ENCODE assay signal across 10 cellular contexts in the genomic region with DNA sequence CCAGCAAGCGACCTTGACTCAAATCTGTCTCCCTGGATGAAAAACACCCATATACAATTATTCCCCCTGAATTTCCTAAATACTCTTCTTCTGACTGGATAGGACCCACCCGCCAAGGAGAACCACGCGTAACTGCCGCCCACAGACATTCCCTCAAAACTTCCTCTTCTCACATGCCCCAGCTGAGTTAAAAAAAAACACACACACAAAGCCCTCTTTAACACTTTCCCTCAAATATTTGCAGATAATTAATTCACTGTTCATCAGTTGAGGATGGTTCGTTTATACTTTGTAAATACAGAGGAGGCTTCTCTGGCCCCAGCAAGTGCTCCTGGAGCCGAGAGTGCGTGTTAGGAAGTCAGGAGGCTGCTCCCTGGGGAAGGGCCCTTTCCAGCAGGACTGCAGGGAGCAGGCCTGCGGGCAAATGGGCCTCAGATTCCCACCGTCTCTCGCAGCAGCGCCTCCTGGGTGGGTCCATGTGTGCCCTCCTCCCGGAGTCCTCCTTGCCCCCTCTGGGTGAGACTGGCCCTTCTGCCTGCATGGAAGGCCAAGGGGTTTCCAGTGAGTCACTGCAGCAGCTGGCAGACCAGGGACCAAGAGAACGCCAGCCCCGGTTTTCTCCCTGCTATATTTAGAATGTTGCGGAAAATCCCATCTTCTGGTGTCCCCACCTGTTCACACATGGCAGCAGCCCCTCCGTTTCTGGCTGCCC. TPM values are rescaled to one million over a fixed set of nuclear protein-coding genes. Genes with fewer than 3 reads are reported as not detected.
DNase-seq lines count a peak whose midpoint lies in the region; ATAC-seq lines count a peak whose summit lies in the region.
"Had no signal": no experiment of that assay in that cellular context is flagged by ENCODE, and none has a peak within 500 bp of the region (broad histone marks: within the 10 kb centered on the region; RNA-seq: fewer than 3 reads in every experiment).

No MANE protein-coding gene starts in this region.

- no peak overlapping the region for H3K4me3 ChIP-seq in SJSA1

- peaks cover 23% of the 10 kb centered on the region for H3K4me1 Mint-ChIP-seq in stimulated activated effector memory CD8-positive, alpha-beta T cell treated with anti-CD3 and anti-CD28 coated beads, Interleukin-12 subunit alpha, Interleukin-12 subunit beta, amount 100 ng/mL, for 72 hours
- H3K4me1 Mint-ChIP-seq: CD4-positive, CD25-positive, alpha-beta regulatory T cell had no signal

- peak overlapping the region; percentile 87 for H3K27ac Mint-ChIP-seq in stimulated activated effector memory CD8-positive, alpha-beta T cell treated with anti-CD3 and anti-CD28 coated beads, Interleukin-12 subunit alpha, Interleukin-12 subunit beta, amount 100 ng/mL, for 72 hours
- H3K27ac Mint-ChIP-seq: T-helper 1 cell treated with Interleukin-12 subunit alpha and Interleukin-12 subunit beta and Interleukin-4 antibody, amounts not matched to agents 30 μg/mL and 1 μg/mL, for 36 hours had no signal

- peak overlapping the region; percentile 77 for H3K27ac ChIP-seq in SJSA1

- H3K9me3 Mint-ChIP-seq in stimulated activated effector memory CD8-positive, alpha-beta T cell treated with anti-CD3 and anti-CD28 coated beads, Interleukin-12 subunit alpha, Interleukin-12 subunit beta, amount 100 ng/mL, for 72 hours: no peaks in the 10 kb centered on the region

- ATAC-seq in Right ventricle myocardium inferior (peak; percentile 54), Right ventricle myocardium superior (ENCODE audit: poor library complexity) (peak; percentile 67)
- no peak for ATAC-seq in stimulated activated effector memory CD8-positive, alpha-beta T cell treated with anti-CD3 and anti-CD28 coated beads, Interleukin-12 subunit alpha, Interleukin-12 subunit beta, amount 100 ng/mL, for 72 hours

- no peaks in the 10 kb centered on the region for H3K36me3 Mint-ChIP-seq in stimulated activated effector memory CD8-positive, alpha-beta T cell treated with anti-CD3 and anti-CD28 coated beads, Interleukin-12 subunit alpha, Interleukin-12 subunit beta, amount 100 ng/mL, for 72 hours
- H3K36me3 Mint-ChIP-seq: CD4-positive, CD25-positive, alpha-beta regulatory T cell had no signal

- H3K36me3 ChIP-seq in SJSA1: peaks cover 20% of the 10 kb centered on the region; the same call in 1 of the 2 replicates

- H3K4me3 Mint-ChIP-seq in stimulated activated effector memory CD8-positive, alpha-beta T cell treated with anti-CD3 and anti-CD28 coated beads, Interleukin-12 subunit alpha, Interleukin-12 subunit beta, amount 100 ng/mL, for 72 hours: no peak overlapping the region
- H3K4me3 Mint-ChIP-seq: CD4-positive, CD25-positive, alpha-beta regulatory T cell; T-helper 1 cell treated with Interleukin-12 subunit alpha and Interleukin-12 subunit beta and Interleukin-4 antibody, amounts not matched to agents 30 μg/mL and 1 μg/mL, for 36 hours had no signal

- H3K27me3 ChIP-seq in SJSA1 (replicated peaks): no peaks in the 10 kb centered on the region

- no peaks in the 10 kb centered on the region for H3K9me3 ChIP-seq in SJSA1 (replicated peaks)

- intact Hi-C loops in Right ventricle myocardium inferior (cut with DNase I): no loop called here
- intact Hi-C loops in cardiac septum (cut with DNase I): no loop called here
- intact Hi-C loops in Right ventricle myocardium superior (cut with DNase I): no loop called here

- peaks cover 53% of the 10 kb centered on the region for H3K4me1 ChIP-seq in SJSA1 (replicated peaks)

- DNase-seq in Right ventricle myocardium inferior (ENCODE audit: missing footprints): no peak
- no peak for DNase-seq in cardiac septum (ENCODE audit: low spot score)
- DNase-seq in SJSA1 (ENCODE audit: low read depth in 1 of 2, low spot score in 2 of 2): peak; percentile 82 to 86
- DNase-seq in Right ventricle myocardium superior: peak; percentile 73
- no peak for DNase-seq in stimulated activated effector memory CD8-positive, alpha-beta T cell treated with anti-CD3 and anti-CD28 coated beads, Interleukin-12 subunit alpha, Interleukin-12 subunit beta, amount 100 ng/mL, for 72 hours (ENCODE audit: low spot score in 2 of 2)
- DNase-seq in SKM-1 treated with dmso at 0.1 percent for 144 hours (lab: John Stamatoyannopoulos, UW; ENCODE audit: unreplicated experiment): no peak
- no peak for DNase-seq in effector CD4-positive, alpha-beta T cell
- DNase-seq in mesenteric fat pad (ENCODE audit: low spot score): no peak
- DNase-seq: CD4-positive, CD25-positive, alpha-beta regulatory T cell had no signal

RNA-seq across cellular contexts. Expression of a gene that starts 46.8 kb away (rescaled TPM):
- 74.1 TPM for total RNA-seq in Right ventricle myocardium inferior
- total RNA-seq in cardiac septum: 45.7 TPM
- total RNA-seq in SJSA1 (2014; rRNA removed; shearing (Covaris generic)): 31.9 and 47.7 TPM in 2 replicates
- total RNA-seq in Right ventricle myocardium superior: 83.5 TPM
- 301 TPM for total RNA-seq in mesenteric fat pad

Comparison
In these comparisons a context has a peak if more than half of its experiments do, and no peak if none do; other contexts are left out.
1. DNase-seq: peak in SJSA1 (2 of 2) and Right ventricle myocardium superior (single experiment); none in Right ventricle myocardium inferior (single experiment), cardiac septum (single experiment), stimulated activated effector memory CD8-positive, alpha-beta T cell treated with anti-CD3 and anti-CD28 coated beads, Interleukin-12 subunit alpha, Interleukin-12 subunit beta, amount 100 ng/mL, for 72 hours (0 of 2), SKM-1 treated with dmso at 0.1 percent for 144 hours (single experiment), effector CD4-positive, alpha-beta T cell (single experiment) and mesenteric fat pad (single experiment).